ENCODE assay signal across 21 cellular contexts in genomic region chr9:5112109-5112592, GRCh38.
"Had no signal": no experiment of that assay in that cellular context is flagged by ENCODE, and none has a peak within 500 bp of the region (broad histone marks: within the 10 kb centered on the region; RNA-seq: fewer than 3 reads in every experiment).

No MANE protein-coding gene starts in this region.

- H3K27ac Mint-ChIP-seq: activated naive CD4-positive, alpha-beta T cell treated with anti-CD3 and anti-CD28 coated beads, Interleukin-2, amount 50 U/mL, for 24 hours; natural killer cell treated with Interleukin-12 subunit alpha and Interleukin-12 subunit beta and Interleukin-15 and Interleukin-18, amount 100 ng/mL, for 72 hours had no signal

- ATAC-seq: gastroesophageal sphincter had no signal

- H3K27ac ChIP-seq: esophagus muscularis mucosa, gastroesophageal sphincter, heart right ventricle, lower lobe of right lung, VCaP had no signal

- H3K9me3 ChIP-seq: lower lobe of right lung had no signal

- H3K4me1 ChIP-seq: esophagus muscularis mucosa, gastroesophageal sphincter, heart right ventricle, lower lobe of right lung had no signal

- H3K27me3 Mint-ChIP-seq: activated naive CD4-positive, alpha-beta T cell treated with anti-CD3 and anti-CD28 coated beads, Interleukin-2, amount 50 U/mL, for 24 hours; natural killer cell treated with Interleukin-12 subunit alpha and Interleukin-12 subunit beta and Interleukin-15 and Interleukin-18, amount 100 ng/mL, for 72 hours had no signal

- H3K4me3 Mint-ChIP-seq: activated naive CD4-positive, alpha-beta T cell treated with anti-CD3 and anti-CD28 coated beads, Interleukin-2, amount 50 U/mL, for 24 hours; natural killer cell treated with Interleukin-12 subunit alpha and Interleukin-12 subunit beta and Interleukin-15 and Interleukin-18, amount 100 ng/mL, for 72 hours had no signal

- FAIRE-seq: endothelial cell of umbilical vein, small intestine had no signal

- DNase-seq: activated CD4-positive, alpha-beta T cell treated with anti-CD3 and anti-CD28 coated beads for 1 hour; activated CD8-positive, alpha-beta memory T cell treated with anti-CD3 and anti-CD28 coated beads for 24 hours; activated CD8-positive, alpha-beta memory T cell treated with anti-CD3 and anti-CD28 coated beads, Interleukin-2, amount 50 U/mL, for 48 hours; activated effector memory CD4-positive, alpha-beta T cell treated with Interleukin-2 at 50 U/mL for 16 hours; dermis blood vessel endothelial cell; effector memory CD4-positive, alpha-beta T cell; heart right ventricle; kidney glomerular epithelial cell; lower lobe of right lung; nucleus accumbens; retina; small intestine; stimulated activated CD4-positive, alpha-beta T cell treated with anti-CD3 and anti-CD28 coated beads, Interleukin-4, amount 100 ng/mL, for 1 hour; SW 1271; T-helper 2 cell had no signal

- H3K9me3 Mint-ChIP-seq: activated naive CD4-positive, alpha-beta T cell treated with anti-CD3 and anti-CD28 coated beads, Interleukin-2, amount 50 U/mL, for 24 hours; natural killer cell treated with Interleukin-12 subunit alpha and Interleukin-12 subunit beta and Interleukin-15 and Interleukin-18, amount 100 ng/mL, for 72 hours had no signal

- H3K4me3 ChIP-seq: esophagus muscularis mucosa, gastroesophageal sphincter, heart right ventricle, lower lobe of right lung had no signal
